Comparison of ENCODE assay signal across 8 cellular contexts in genomic region chr2:9842487-9843228, GRCh38. TPM values are rescaled to one million over a fixed set of nuclear protein-coding genes. Genes with fewer than 3 reads are reported as not detected.
DNase-seq lines count a peak whose midpoint lies in the region; ATAC-seq and TF ChIP-seq lines count a peak whose summit lies in the region.

No MANE protein-coding gene starts in this region.

- intact Hi-C loops in activated T-helper 2 cell treated with anti-CD3 and anti-CD28 coated beads, Interferon-gamma antibody, Interleukin-2, Interleukin-4, amounts not matched to agents 10 μg/mL and 5 μg/mL and 100 μg/mL, durations not matched to agents 14 hours and 24 hours and 36 hours (cut with micrococcal nuclease) = loop anchor here (1.0 to 10.0 kb wide), 9 partner anchors 55 to 1312 kb away; partner anchors contain the start of genes CPSF3, GRHL1, ITGB1BP1 and ODC1

- CTCF ChIA-PET in GM10248 (lab: Yijun Ruan, JAX) = interaction anchor here (0.8 to 4.1 kb wide), 12 partner anchors 9 to 230 kb away, joined by 3 to 39 read pairs (median 5); no protein-coding TSS in a partner anchor

- peak overlapping the region; percentile 89 for H3K27ac Mint-ChIP-seq in activated T-helper 2 cell treated with anti-CD3 and anti-CD28 coated beads, Interferon-gamma antibody, Interleukin-2, Interleukin-4, amounts not matched to agents 10 μg/mL and 5 μg/mL and 100 μg/mL, durations not matched to agents 14 hours and 24 hours and 36 hours
- H3K27ac Mint-ChIP-seq in stimulated activated memory B cell treated with anti-CD40 and anti-IgM and Interleukin-4, amounts not matched to agents 10 μg/mL and 1 μg/mL and 100 μg/mL, for 72 hours = peak overlapping the region; percentile 91

- H3K9me3 Mint-ChIP-seq in activated T-helper 2 cell treated with anti-CD3 and anti-CD28 coated beads, Interferon-gamma antibody, Interleukin-2, Interleukin-4, amounts not matched to agents 10 μg/mL and 5 μg/mL and 100 μg/mL, durations not matched to agents 14 hours and 24 hours and 36 hours = no peaks in the 10 kb centered on the region
- H3K9me3 Mint-ChIP-seq in stimulated activated memory B cell treated with anti-CD40 and anti-IgM and Interleukin-4, amounts not matched to agents 10 μg/mL and 1 μg/mL and 100 μg/mL, for 72 hours = no peaks in the 10 kb centered on the region

- no peaks in the 10 kb centered on the region for H3K9me3 ChIP-seq in HUES48 (ENCODE audit: control insufficient read depth, insufficient read depth, low read length)
- no peaks in the 10 kb centered on the region for H3K9me3 ChIP-seq in iPS-15b (ENCODE audit: control insufficient read depth, insufficient read depth, low read length)

- H3K9ac ChIP-seq in HUES48 (ENCODE audit: low read depth, low read length) = peak overlapping the region; percentile 55
- no peak overlapping the region for H3K9ac ChIP-seq in iPS-15b (ENCODE audit: low read depth, low read length)

- H3K4me3 ChIP-seq in HUES48 (ENCODE audit: low read depth, low read length) = peak overlapping the region; percentile 93
- H3K4me3 ChIP-seq in iPS-15b (ENCODE audit: low read depth, low read length) = peak overlapping the region; percentile 75

- no peaks in the 10 kb centered on the region for H3K27me3 Mint-ChIP-seq in activated T-helper 2 cell treated with anti-CD3 and anti-CD28 coated beads, Interferon-gamma antibody, Interleukin-2, Interleukin-4, amounts not matched to agents 10 μg/mL and 5 μg/mL and 100 μg/mL, durations not matched to agents 14 hours and 24 hours and 36 hours (ENCODE audit: low read depth)
- no peaks in the 10 kb centered on the region for H3K27me3 Mint-ChIP-seq in stimulated activated memory B cell treated with anti-CD40 and anti-IgM and Interleukin-4, amounts not matched to agents 10 μg/mL and 1 μg/mL and 100 μg/mL, for 72 hours

- DNase-seq in activated T-helper 2 cell treated with anti-CD3 and anti-CD28 coated beads, Interferon-gamma antibody, Interleukin-2, Interleukin-4, amounts not matched to agents 10 μg/mL and 5 μg/mL and 100 μg/mL, durations not matched to agents 14 hours and 24 hours and 36 hours (ENCODE audit: low spot score) = no peak
- no peak for DNase-seq in GM10248 (ENCODE audit: extremely low spot score)
- no peak for DNase-seq in T-helper 9 cell
- no peak for DNase-seq in epidermal melanocyte (ENCODE audit: insufficient read length, low spot score)

- no peak for TF ChIP-seq CTCF in GM10248 (IDR thresholded peaks at IDR 0.05; ENCODE audit: control extremely low read depth, extremely low read depth, low read depth, missing control alignments)

- H3K36me3 ChIP-seq in HUES48 (ENCODE audit: control insufficient read depth, insufficient read depth, low read length) = peaks cover 25% of the 10 kb centered on the region
- peaks cover 5% of the 10 kb centered on the region for H3K36me3 ChIP-seq in iPS-15b (ENCODE audit: control insufficient read depth, insufficient read depth, low read length)

- peaks cover 43% of the 10 kb centered on the region for H3K4me1 Mint-ChIP-seq in activated T-helper 2 cell treated with anti-CD3 and anti-CD28 coated beads, Interferon-gamma antibody, Interleukin-2, Interleukin-4, amounts not matched to agents 10 μg/mL and 5 μg/mL and 100 μg/mL, durations not matched to agents 14 hours and 24 hours and 36 hours (ENCODE audit: low read depth)
- H3K4me1 Mint-ChIP-seq in stimulated activated memory B cell treated with anti-CD40 and anti-IgM and Interleukin-4, amounts not matched to agents 10 μg/mL and 1 μg/mL and 100 μg/mL, for 72 hours = peaks cover 37% of the 10 kb centered on the region

- peaks cover 32% of the 10 kb centered on the region for H3K36me3 Mint-ChIP-seq in activated T-helper 2 cell treated with anti-CD3 and anti-CD28 coated beads, Interferon-gamma antibody, Interleukin-2, Interleukin-4, amounts not matched to agents 10 μg/mL and 5 μg/mL and 100 μg/mL, durations not matched to agents 14 hours and 24 hours and 36 hours (ENCODE audit: low read depth)
- H3K36me3 Mint-ChIP-seq in stimulated activated memory B cell treated with anti-CD40 and anti-IgM and Interleukin-4, amounts not matched to agents 10 μg/mL and 1 μg/mL and 100 μg/mL, for 72 hours = peaks cover 14% of the 10 kb centered on the region

- POLR2A ChIA-PET in GM10248 (lab: Yijun Ruan, JAX) = no interaction called here

- H3K27me3 ChIP-seq in HUES48 (ENCODE audit: control insufficient read depth, insufficient read depth, low read length) (no peaks in the 10 kb centered on the region), iPS-15b (ENCODE audit: control insufficient read depth, insufficient read depth, low read length) (no peaks in the 10 kb centered on the region)

- no peak for ATAC-seq in stimulated activated memory B cell treated with anti-CD40 and anti-IgM and Interleukin-4, amounts not matched to agents 10 μg/mL and 1 μg/mL and 100 μg/mL, for 72 hours
- no peak for ATAC-seq in HG02840 (IDR thresholded peaks at IDR 0.05; ENCODE audit: low FRiP score, unreplicated experiment)

- peak overlapping the region; percentile 97 for H3K27ac ChIP-seq in HUES48 (ENCODE audit: low read depth, low read length)

- H3K4me3 Mint-ChIP-seq in activated T-helper 2 cell treated with anti-CD3 and anti-CD28 coated beads, Interferon-gamma antibody, Interleukin-2, Interleukin-4, amounts not matched to agents 10 μg/mL and 5 μg/mL and 100 μg/mL, durations not matched to agents 14 hours and 24 hours and 36 hours (ENCODE audit: low read depth) = peak overlapping the region; percentile 88
- peak overlapping the region; percentile 82 for H3K4me3 Mint-ChIP-seq in stimulated activated memory B cell treated with anti-CD40 and anti-IgM and Interleukin-4, amounts not matched to agents 10 μg/mL and 1 μg/mL and 100 μg/mL, for 72 hours

- H3K4me1 ChIP-seq in HUES48 (ENCODE audit: control insufficient read depth, insufficient read depth, low read length) (peaks cover 5% of the 10 kb centered on the region; the same call in 1 of the 2 replicates), iPS-15b (ENCODE audit: control insufficient read depth, insufficient read depth, low read length) (no peaks in the 10 kb centered on the region)

RNA-seq across cellular contexts. Expression of gene TAF1B, which starts 0.6 kb away (rescaled TPM):
- 29.3 and 32.4 TPM in 2 replicates for total RNA-seq in activated T-helper 2 cell treated with anti-CD3 and anti-CD28 coated beads, Interferon-gamma antibody, Interleukin-2, Interleukin-4, amounts not matched to agents 10 μg/mL and 5 μg/mL and 100 μg/mL, durations not matched to agents 14 hours and 24 hours and 36 hours
